ENCODE assay signal across 8 cellular contexts in the genomic region with DNA sequence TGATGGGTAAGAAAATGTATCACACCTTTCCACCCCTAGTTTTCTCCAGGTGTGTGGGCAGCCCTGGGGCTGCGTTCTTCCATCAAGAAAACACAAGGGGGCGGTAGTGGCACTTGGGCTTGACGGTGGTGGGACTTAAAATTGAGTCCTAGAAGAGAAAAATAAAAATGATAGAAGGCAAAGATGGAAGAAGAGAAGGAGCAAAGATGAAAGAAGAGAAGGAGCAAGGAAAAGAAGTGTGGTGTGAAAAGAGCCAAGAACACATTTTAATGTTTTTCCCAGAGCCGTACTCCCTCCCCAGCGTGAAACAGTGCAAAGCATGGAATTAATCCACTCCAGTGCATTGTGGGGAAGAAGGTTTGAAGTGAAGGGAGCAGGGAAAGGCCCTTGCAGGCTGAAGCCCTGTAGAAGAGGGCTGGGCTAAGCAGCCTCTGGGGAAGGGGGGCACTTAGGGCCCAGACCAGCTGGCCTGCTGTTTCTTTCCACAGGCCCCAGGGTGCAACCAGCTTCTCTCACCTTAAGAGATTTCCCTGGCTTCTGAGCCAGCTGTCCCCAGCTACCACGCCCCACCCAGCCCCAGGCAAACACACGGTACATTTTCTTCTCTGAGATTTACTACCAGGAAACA.
DNase-seq lines count a peak whose midpoint lies in the region; ATAC-seq, FAIRE-seq and TF ChIP-seq lines count a peak whose summit lies in the region.

No MANE protein-coding gene starts in this region.

- H3K27ac ChIP-seq in PC-9, result no peak overlapping the region
- no peak overlapping the region for H3K27ac ChIP-seq in K562 (ENCODE audit: extremely low read depth, low read depth, low read length)

- TF ChIP-seq RAD21 in K562 (CRISPR knock-in tag; conservative IDR thresholded peaks at IDR 0.05 in 1 of 2, IDR thresholded peaks at IDR 0.05 in 1 of 2), result peak; percentile 22 to 52; a peak in 3 of 4 replicates

- 3% methylated on average over 7 of the region's 7 CpGs for WGBS in K562 (ENCODE audit: insufficient coverage, low coverage, missing lambda C conversion rate)

- no peaks in the 10 kb centered on the region for H4K20me1 ChIP-seq in PC-9 (ENCODE audit: insufficient read depth)
- no peaks in the 10 kb centered on the region for H4K20me1 ChIP-seq in K562 (replicated peaks; ENCODE audit: control insufficient read depth, insufficient read depth, low read length)

- FAIRE-seq in K562 (lab: Jason Lieb, UNC), result no peak

- H3K27ac Mint-ChIP-seq in immature natural killer cell, result peak overlapping the region in 1 of 6 donors; percentile 45

- H3K9ac ChIP-seq in K562 (ENCODE audit: insufficient read depth in 1 of 2, low read depth in 2 of 2, low read length in 2 of 2), result no peak overlapping the region

- no peaks in the 10 kb centered on the region for H3K79me2 ChIP-seq in PC-9 (ENCODE audit: low read depth)
- H3K79me2 ChIP-seq in K562 (ENCODE audit: control insufficient read depth, insufficient read depth, low read length), result no peaks in the 10 kb centered on the region

- H3K4me1 ChIP-seq in PC-9 (replicated peaks; ENCODE audit: insufficient read depth) (no peaks in the 10 kb centered on the region), K562 (replicated peaks in 1 of 2; ENCODE audit: control insufficient read depth in 2 of 2, insufficient read depth in 2 of 2, low read length in 2 of 2) (no peaks in the 10 kb centered on the region)

- peaks cover 1 to 10% of the 10 kb centered on the region in 2 donors for H3K4me1 Mint-ChIP-seq in immature natural killer cell

- in situ Hi-C loops in K562 (cut with MboI), result no loop called here

- H3K4me2 ChIP-seq in PC-9 (no peak overlapping the region), K562 (ENCODE audit: insufficient read depth, low read length) (no peak overlapping the region)

- no peaks in the 10 kb centered on the region for H3K9me3 Mint-ChIP-seq in immature natural killer cell

- peaks cover 0 to 6% (median 2%) of the 10 kb centered on the region in 3 donors for H3K27me3 Mint-ChIP-seq in immature natural killer cell (ENCODE audit: low read depth in 3 of 3)

- no peaks in the 10 kb centered on the region for H3K9me1 ChIP-seq in K562 (ENCODE audit: control insufficient read depth, insufficient read depth, low read length)

- TF ChIP-seq POLR2A in K562 (conservative IDR thresholded peaks at IDR 0.05), result no peak

- no peak for TF ChIP-seq EP300 in K562 (IDR thresholded peaks at IDR 0.05; ENCODE audit: low read length)

- H3K36me3 Mint-ChIP-seq in immature natural killer cell, result no peaks in the 10 kb centered on the region

- BruUV-seq in PC-9 (replicated peaks; lab: Mats Ljungman, UMichigan), result no TSS peak
- no TSS peak for BruUV-seq in K562 (replicated peaks; lab: Mats Ljungman, UMichigan)

- peak; percentile 64 for TF ChIP-seq CTCF in GM12864 (IDR thresholded peaks at IDR 0.05; ENCODE audit: low read depth, low read length, missing control alignments)
- TF ChIP-seq CTCF in PC-9 (conservative IDR thresholded peaks at IDR 0.05), result peak; percentile 72
- TF ChIP-seq CTCF in K562 (IDR thresholded peaks at IDR 0.05 in 2 of 3, conservative IDR thresholded peaks at IDR 0.05 in 1 of 3; ENCODE audit: insufficient read depth in 2 of 3, low read depth in 1 of 3, low read length in 3 of 3), result peak; percentile 55 to 63 (median 55)

- POLR2A ChIA-PET in PC-9 (lab: Charles Lee; ENCODE audit: unreplicated experiment) (no interaction called here), K562 (lab: Yijun Ruan, JAX) (no interaction called here)

- no peak overlapping the region for H2AFZ ChIP-seq in PC-9
- H2AFZ ChIP-seq in K562 (ENCODE audit: low read depth, low read length), result no peak overlapping the region

- no peaks in the 10 kb centered on the region for H3K9me2 ChIP-seq in PC-9 (ENCODE audit: insufficient read depth)

- H3K9me3 ChIP-seq in PC-9 (ENCODE audit: insufficient read depth, low read depth), result no peaks in the 10 kb centered on the region
- H3K9me3 ChIP-seq in K562 (replicated peaks; ENCODE audit: control insufficient read depth, insufficient read depth, low read depth, low read length), result no peaks in the 10 kb centered on the region

- no peak overlapping the region for H3K4me3 ChIP-seq in GM12864 (ENCODE audit: low read depth, low read length)
- H3K4me3 ChIP-seq in Jurkat, Clone E6-1 (ENCODE audit: low read length), result no peak overlapping the region
- no peak overlapping the region for H3K4me3 ChIP-seq in PC-9
- H3K4me3 ChIP-seq in K562, result no peak overlapping the region

- DNase-seq in GM12864 (ENCODE audit: low read depth) (no peak), PC-9 (peak in 1 of 2 experiments; percentile 23), K562 (ENCODE audit: extremely low read depth in 1 of 4, low spot score in 3 of 4) (peak; percentile 9 to 35 (median 26)), immature natural killer cell (peak in 2 of 3 donors; percentile 7 to 14), HuH-7.5 (ENCODE audit: low spot score) (no peak)
- DNase-seq in Jurkat, Clone E6-1 (ENCODE audit: low read depth, low spot score), result peak; percentile 29
- DNase-seq in stimulated activated CD4-positive, alpha-beta T cell treated with anti-CD3 and anti-CD28 coated beads, Interleukin-12 subunit alpha, Interleukin-12 subunit beta, amount 100 ng/mL, for 4 hours, result peak; percentile 7

- no peaks in the 10 kb centered on the region for H3K27me3 ChIP-seq in PC-9 (ENCODE audit: insufficient read depth, low read depth)
- H3K27me3 ChIP-seq in K562 (ENCODE audit: control insufficient read depth in 2 of 2, insufficient read depth in 2 of 2, low read length in 2 of 2), result no peaks in the 10 kb centered on the region

- ATAC-seq in K562, result peak; percentile 77
- no peak for ATAC-seq in HG03135 (IDR thresholded peaks at IDR 0.05; ENCODE audit: unreplicated experiment)

- intact Hi-C loops in PC-9 (cut with micrococcal nuclease; ENCODE audit: unreplicated experiment), result loop anchor here (5.0 kb wide), 1 partner anchor 496 kb away; no protein-coding TSS in a partner anchor
- intact Hi-C loops in K562 (cut with micrococcal nuclease), result loop anchor here (2.0 kb wide), 2 partner anchors 265 to 495 kb away; no protein-coding TSS in a partner anchor

- H3K36me3 ChIP-seq in PC-9 (ENCODE audit: low read depth) (no peaks in the 10 kb centered on the region), K562 (ENCODE audit: control insufficient read depth, insufficient read depth, low read length) (no peaks in the 10 kb centered on the region)

- no peak overlapping the region for H3K4me3 Mint-ChIP-seq in immature natural killer cell

- H3F3A ChIP-seq in PC-9 (ENCODE audit: insufficient read depth, low read depth), result no peaks in the 10 kb centered on the region

- CTCF ChIA-PET in PC-9 (lab: Charles Lee), result interaction anchor here (1.2 to 1.3 kb wide), 2 partner anchors 16 to 34 kb away, joined by 4 read pairs; no protein-coding TSS in a partner anchor
- CTCF ChIA-PET in K562 (lab: Yijun Ruan, JAX; ENCODE audit: low intra/inter-chr PET ratio), result interaction anchor here (0.6 kb wide), 1 partner anchor 496 kb away, joined by 3 read pairs; no protein-coding TSS in a partner anchor

TF ChIP-seq in K562, 482 proteins besides CTCF, POLR2A, EP300 and RAD21 (continues in another document):
- TF ChIP-seq, protein P1, sequence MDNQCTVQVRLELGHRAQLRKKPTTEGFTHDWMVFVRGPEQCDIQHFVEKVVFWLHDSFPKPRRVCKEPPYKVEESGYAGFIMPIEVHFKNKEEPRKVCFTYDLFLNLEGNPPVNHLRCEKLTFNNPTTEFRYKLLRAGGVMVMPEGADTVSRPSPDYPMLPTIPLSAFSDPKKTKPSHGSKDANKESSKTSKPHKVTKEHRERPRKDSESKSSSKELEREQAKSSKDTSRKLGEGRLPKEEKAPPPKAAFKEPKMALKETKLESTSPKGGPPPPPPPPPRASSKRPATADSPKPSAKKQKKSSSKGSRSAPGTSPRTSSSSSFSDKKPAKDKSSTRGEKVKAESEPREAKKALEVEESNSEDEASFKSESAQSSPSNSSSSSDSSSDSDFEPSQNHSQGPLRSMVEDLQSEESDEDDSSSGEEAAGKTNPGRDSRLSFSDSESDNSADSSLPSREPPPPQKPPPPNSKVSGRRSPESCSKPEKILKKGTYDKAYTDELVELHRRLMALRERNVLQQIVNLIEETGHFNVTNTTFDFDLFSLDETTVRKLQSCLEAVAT (IDR thresholded peaks at IDR 0.05), result no peak
- TF ChIP-seq MEF2D (tag; conservative IDR thresholded peaks at IDR 0.05; ENCODE audit: low read depth) (no peak), PATZ1 (CRISPR knock-in tag; IDR thresholded peaks at IDR 0.05; ENCODE audit: borderline replicate concordance) (no peak)

Comparison
In these comparisons a context has a peak if more than half of its experiments do, and no peak if none do; other contexts are left out.
1. DNase-seq: peak in Jurkat, Clone E6-1 (single experiment), K562 (4 of 4), immature natural killer cell (2 of 3) and stimulated activated CD4-positive, alpha-beta T cell treated with anti-CD3 and anti-CD28 coated beads, Interleukin-12 subunit alpha, Interleukin-12 subunit beta, amount 100 ng/mL, for 4 hours (single experiment); none in GM12864 (single experiment) and HuH-7.5 (single experiment).
2. Peak in every context shown above with its lines, with median percentiles within 50 percentile points of each other: CTCF ChIP-seq.